In genomic region chr9:99531313-99531712, GRCh38 we compare ENCODE assay signal across 16 cellular contexts.
DNase-seq lines count a peak whose midpoint lies in the region; ATAC-seq and TF ChIP-seq lines count a peak whose summit lies in the region.
"Had no signal": no experiment of that assay in that cellular context is flagged by ENCODE, and none has a peak within 500 bp of the region (broad histone marks: within the 10 kb centered on the region; RNA-seq: fewer than 3 reads in every experiment).

No MANE protein-coding gene starts in this region.

- peak; percentile 42 for TF ChIP-seq RAD21 in neural cell (conservative IDR thresholded peaks at IDR 0.05)

- no peaks in the 10 kb centered on the region for H4K20me1 ChIP-seq in neural cell (ENCODE audit: insufficient read depth)
- H4K20me1 ChIP-seq: BLaER1 had no signal

- peak overlapping the region; percentile 47 for H3K4me3 ChIP-seq in neural cell (ENCODE audit: low read length)
- H3K4me3 ChIP-seq: BLaER1 had no signal

- H3K9me2 ChIP-seq in neural cell (ENCODE audit: insufficient read depth, low read length), result no peaks in the 10 kb centered on the region

- H2AFZ ChIP-seq in neural cell (ENCODE audit: low read depth, low read length), result peak overlapping the region; percentile 31

- no peaks in the 10 kb centered on the region for H3K79me2 ChIP-seq in neural cell (replicated peaks; ENCODE audit: insufficient read depth, low read length)

- no peak for ATAC-seq in GM21390 (IDR thresholded peaks at IDR 0.05; ENCODE audit: unreplicated experiment)

- H3K9ac ChIP-seq in neural cell (ENCODE audit: low read length), result peak overlapping the region; percentile 56
- H3K9ac ChIP-seq: BLaER1 had no signal

- peak; percentile 85 for TF ChIP-seq EP300 in neural cell (conservative IDR thresholded peaks at IDR 0.05; ENCODE audit: poor library complexity, severe bottlenecking)

- H3K27ac ChIP-seq in neural cell (ENCODE audit: low read length), result peak overlapping the region; percentile 97
- H3K27ac ChIP-seq: BLaER1 had no signal

- no peaks in the 10 kb centered on the region for H3K27me3 ChIP-seq in neural cell (ENCODE audit: insufficient read depth, low read depth, low read length)
- H3K27me3 ChIP-seq: BLaER1 had no signal

- no peaks in the 10 kb centered on the region for H3K9me3 ChIP-seq in neural cell (ENCODE audit: low read length)
- H3K9me3 ChIP-seq: BLaER1, Caco-2 had no signal

- DNase-seq in DMS53 (lab: John Stamatoyannopoulos, UW) (peak; percentile 17), DMS53 treated with DMSO at 0.1 percent for 48 hours (lab: John Stamatoyannopoulos, UW; ENCODE audit: unreplicated experiment) (no peak), NCI-H748 treated with DMSO at 0.1 percent for 48 hours (lab: John Stamatoyannopoulos, UW) (peak; percentile 12), superior temporal gyrus (ENCODE audit: extremely low spot score) (peak; percentile 13)
- no peak for DNase-seq in stimulated activated CD4-positive, alpha-beta T cell treated with anti-CD3 and anti-CD28 coated beads, Interleukin-2, amount 100 ng/mL, for 24 hours
- DNase-seq: 8988T; AML-193; Caco-2; CD8-positive, alpha-beta memory T cell; DMS79 treated with DMSO at 0.1 percent for 48 hours; EL; GOT3; H9 had no signal

- H3F3A ChIP-seq in neural cell (ENCODE audit: insufficient read depth, low read length, poor library complexity, severe bottlenecking), result peaks cover 15% of the 10 kb centered on the region

- no peaks in the 10 kb centered on the region for H3K36me3 ChIP-seq in neural cell (ENCODE audit: insufficient read depth, low read length)
- H3K36me3 ChIP-seq: BLaER1 had no signal

- H3K4me2 ChIP-seq in neural cell (ENCODE audit: low read length), result peak overlapping the region; percentile 86
- H3K4me2 ChIP-seq: BLaER1 had no signal

- no peak for TF ChIP-seq CTCF in neural cell (IDR thresholded peaks at IDR 0.05; ENCODE audit: poor library complexity, severe bottlenecking)

TF ChIP-seq in neural cell, 6 proteins besides CTCF, POLR2A, EP300 and RAD21:
- TF ChIP-seq EZH2 (IDR thresholded peaks at IDR 0.05; ENCODE audit: borderline replicate concordance, insufficient read depth, low read length, poor library complexity, severe bottlenecking) (no peak), TAF1 (IDR thresholded peaks at IDR 0.05; ENCODE audit: low read depth) (no peak), SMC3 (conservative IDR thresholded peaks at IDR 0.05; ENCODE audit: poor library complexity) (no peak), MXI1 (conservative IDR thresholded peaks at IDR 0.05; ENCODE audit: poor library complexity, severe bottlenecking) (peak; percentile 59), POLR2AphosphoS5 (IDR thresholded peaks at IDR 0.05) (peak; percentile 58)
- TF ChIP-seq, protein P1, sequence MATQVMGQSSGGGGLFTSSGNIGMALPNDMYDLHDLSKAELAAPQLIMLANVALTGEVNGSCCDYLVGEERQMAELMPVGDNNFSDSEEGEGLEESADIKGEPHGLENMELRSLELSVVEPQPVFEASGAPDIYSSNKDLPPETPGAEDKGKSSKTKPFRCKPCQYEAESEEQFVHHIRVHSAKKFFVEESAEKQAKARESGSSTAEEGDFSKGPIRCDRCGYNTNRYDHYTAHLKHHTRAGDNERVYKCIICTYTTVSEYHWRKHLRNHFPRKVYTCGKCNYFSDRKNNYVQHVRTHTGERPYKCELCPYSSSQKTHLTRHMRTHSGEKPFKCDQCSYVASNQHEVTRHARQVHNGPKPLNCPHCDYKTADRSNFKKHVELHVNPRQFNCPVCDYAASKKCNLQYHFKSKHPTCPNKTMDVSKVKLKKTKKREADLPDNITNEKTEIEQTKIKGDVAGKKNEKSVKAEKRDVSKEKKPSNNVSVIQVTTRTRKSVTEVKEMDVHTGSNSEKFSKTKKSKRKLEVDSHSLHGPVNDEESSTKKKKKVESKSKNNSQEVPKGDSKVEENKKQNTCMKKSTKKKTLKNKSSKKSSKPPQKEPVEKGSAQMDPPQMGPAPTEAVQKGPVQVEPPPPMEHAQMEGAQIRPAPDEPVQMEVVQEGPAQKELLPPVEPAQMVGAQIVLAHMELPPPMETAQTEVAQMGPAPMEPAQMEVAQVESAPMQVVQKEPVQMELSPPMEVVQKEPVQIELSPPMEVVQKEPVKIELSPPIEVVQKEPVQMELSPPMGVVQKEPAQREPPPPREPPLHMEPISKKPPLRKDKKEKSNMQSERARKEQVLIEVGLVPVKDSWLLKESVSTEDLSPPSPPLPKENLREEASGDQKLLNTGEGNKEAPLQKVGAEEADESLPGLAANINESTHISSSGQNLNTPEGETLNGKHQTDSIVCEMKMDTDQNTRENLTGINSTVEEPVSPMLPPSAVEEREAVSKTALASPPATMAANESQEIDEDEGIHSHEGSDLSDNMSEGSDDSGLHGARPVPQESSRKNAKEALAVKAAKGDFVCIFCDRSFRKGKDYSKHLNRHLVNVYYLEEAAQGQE (IDR thresholded peaks at IDR 0.05; ENCODE audit: borderline replicate concordance), result peak; percentile 68

Comparison
In these comparisons a context has a peak if more than half of its experiments do, and no peak if none do; other contexts are left out.
1. DNase-seq: peak in DMS53 (single experiment), NCI-H748 treated with DMSO at 0.1 percent for 48 hours (single experiment) and superior temporal gyrus (single experiment); none in DMS53 treated with DMSO at 0.1 percent for 48 hours (single experiment) and stimulated activated CD4-positive, alpha-beta T cell treated with anti-CD3 and anti-CD28 coated beads, Interleukin-2, amount 100 ng/mL, for 24 hours (0 of 2).